Comparison of ENCODE assay signal across 13 cellular contexts in genomic region chr2:47893771-47894170, GRCh38.
"Had no signal": no experiment of that assay in that cellular context is flagged by ENCODE, and none has a peak within 500 bp of the region (broad histone marks: within the 10 kb centered on the region; RNA-seq: fewer than 3 reads in every experiment).

No MANE protein-coding gene starts in this region.

- H3K9me3 ChIP-seq: psoas muscle, sigmoid colon had no signal

- DNase-seq: activated CD4-positive, alpha-beta T cell treated with anti-CD3 and anti-CD28 coated beads for 48 hours; activated effector memory CD4-positive, alpha-beta T cell treated with anti-CD3 and anti-CD28 coated beads, Interleukin-2, amount 50 U/mL, for 16 hours; activated naive CD8-positive, alpha-beta T cell treated with anti-CD3 and anti-CD28 coated beads, Interleukin-2, amount 50 U/mL, for 24 hours; effector CD4-positive, alpha-beta T cell; foreskin melanocyte; head of caudate nucleus; left cardiac atrium; naive B cell; psoas muscle; sigmoid colon; stimulated activated naive CD8-positive, alpha-beta T cell treated with anti-CD3 and anti-CD28 coated beads, Interleukin-15, Interleukin-2, amounts not matched to agents 100 U/mL and 50 U/mL, for 24 hours; T1000 had no signal

- H3K4me3 Mint-ChIP-seq: activated naive CD8-positive, alpha-beta T cell treated with anti-CD3 and anti-CD28 coated beads, Interleukin-2, amount 50 U/mL, for 24 hours had no signal

- H3K27me3 ChIP-seq: sigmoid colon had no signal

- H3K36me3 Mint-ChIP-seq: naive B cell had no signal

- H3K27me3 Mint-ChIP-seq: activated naive CD8-positive, alpha-beta T cell treated with anti-CD3 and anti-CD28 coated beads, Interleukin-2, amount 50 U/mL, for 24 hours; naive B cell had no signal

- H3K27ac ChIP-seq: psoas muscle, sigmoid colon had no signal

- H3K9me3 Mint-ChIP-seq: naive B cell had no signal

- ATAC-seq: activated naive CD8-positive, alpha-beta T cell treated with anti-CD3 and anti-CD28 coated beads, Interleukin-2, amount 50 U/mL, for 24 hours; left cardiac atrium; stimulated activated naive CD8-positive, alpha-beta T cell treated with anti-CD3 and anti-CD28 coated beads, Interleukin-15, Interleukin-2, amounts not matched to agents 100 U/mL and 50 U/mL, for 24 hours had no signal

- H3K4me3 ChIP-seq: lung, psoas muscle, sigmoid colon had no signal

- H3K27ac Mint-ChIP-seq: activated naive CD8-positive, alpha-beta T cell treated with anti-CD3 and anti-CD28 coated beads, Interleukin-2, amount 50 U/mL, for 24 hours had no signal

- H3K36me3 ChIP-seq: sigmoid colon had no signal
